14 cellular contexts compared by ENCODE assay signal in genomic region chr2:172484706-172485105, GRCh38.
"Had no signal": no experiment of that assay in that cellular context is flagged by ENCODE, and none has a peak within 500 bp of the region (broad histone marks: within the 10 kb centered on the region; RNA-seq: fewer than 3 reads in every experiment).

No MANE protein-coding gene starts in this region.

- H3K27me3 Mint-ChIP-seq: activated naive CD8-positive, alpha-beta T cell; activated T-helper 17 cell treated with anti-CD3 and anti-CD28 coated beads, Interleukin-2, amount 50 U/mL, for 72 hours; type B pancreatic cell had no signal

- H3K27ac Mint-ChIP-seq: nephron progenitor cell; T-helper 1 cell treated with Interleukin-12 subunit alpha and Interleukin-12 subunit beta and Interleukin-4 antibody, amounts not matched to agents 30 μg/mL and 1 μg/mL, for 36 hours; type B pancreatic cell; WTC11 had no signal

- H3K9me3 ChIP-seq: breast epithelium, suprapubic skin had no signal

- H3K36me3 ChIP-seq: breast epithelium had no signal

- ATAC-seq: activated T-helper 17 cell treated with anti-CD3 and anti-CD28 coated beads, Interleukin-2, amount 50 U/mL, for 72 hours; esophagus mucosa; stimulated activated naive CD8-positive, alpha-beta T cell treated with anti-CD3 and anti-CD28 coated beads, Interleukin-15, Interleukin-2, amounts not matched to agents 100 U/mL and 50 U/mL, for 24 hours; WTC11 had no signal

- H3K4me3 ChIP-seq: breast epithelium, suprapubic skin had no signal

- DNase-seq: activated CD4-positive, alpha-beta T cell treated with anti-CD3 and anti-CD28 coated beads for 48 hours; anterior cingulate cortex; left colon; nephron progenitor cell; stimulated activated CD4-positive, alpha-beta T cell treated with anti-CD3 and anti-CD28 coated beads, Interleukin-2, amount 100 ng/mL, for 48 hours; stimulated activated naive CD8-positive, alpha-beta T cell treated with anti-CD3 and anti-CD28 coated beads, Interleukin-15, Interleukin-2, amounts not matched to agents 100 U/mL and 50 U/mL, for 24 hours had no signal

- H3K4me1 ChIP-seq: breast epithelium had no signal

- H3K9me3 Mint-ChIP-seq: activated T-helper 17 cell treated with anti-CD3 and anti-CD28 coated beads, Interleukin-2, amount 50 U/mL, for 72 hours; nephron progenitor cell; T-helper 1 cell treated with Interleukin-12 subunit alpha and Interleukin-12 subunit beta and Interleukin-4 antibody, amounts not matched to agents 30 μg/mL and 1 μg/mL, for 36 hours; type B pancreatic cell; WTC11 had no signal

- H3K36me3 Mint-ChIP-seq: type B pancreatic cell had no signal

- H3K4me3 Mint-ChIP-seq: activated naive CD8-positive, alpha-beta T cell; activated T-helper 17 cell treated with anti-CD3 and anti-CD28 coated beads, Interleukin-2, amount 50 U/mL, for 72 hours; nephron progenitor cell; T-helper 1 cell treated with Interleukin-12 subunit alpha and Interleukin-12 subunit beta and Interleukin-4 antibody, amounts not matched to agents 30 μg/mL and 1 μg/mL, for 36 hours; type B pancreatic cell; WTC11 had no signal

- H3K27me3 ChIP-seq: breast epithelium, suprapubic skin had no signal

- H3K27ac ChIP-seq: breast epithelium, suprapubic skin had no signal
